1 cellular context compared by ENCODE assay signal in genomic region chr12:51874013-51874412, GRCh38.
TF ChIP-seq lines count a peak whose summit lies in the region.

No MANE protein-coding gene starts in this region.

TF ChIP-seq in SK-N-SH, 30 proteins besides CTCF, POLR2A, EP300 and RAD21:
- TF ChIP-seq ELF1 (IDR thresholded peaks at IDR 0.05) (no peak), GATA2 (CRISPR knock-in tag; IDR thresholded peaks at IDR 0.05) (peak; percentile 55)
